11 cellular contexts compared by ENCODE assay signal in genomic region chr6:11222385-11223277, GRCh38. TPM values are rescaled to one million over a fixed set of nuclear protein-coding genes. Genes with fewer than 3 reads are reported as not detected.
DNase-seq lines count a peak whose midpoint lies in the region; ATAC-seq and TF ChIP-seq lines count a peak whose summit lies in the region.
"Had no signal": no experiment of that assay in that cellular context is flagged by ENCODE, and none has a peak within 500 bp of the region (broad histone marks: within the 10 kb centered on the region; RNA-seq: fewer than 3 reads in every experiment).

No MANE protein-coding gene starts in this region.

- H3K27ac ChIP-seq in spleen = peak overlapping the region in 5 of 8 donors; percentile 5 to 90 (median 81)
- no peak overlapping the region for H3K27ac ChIP-seq in caudate nucleus (ENCODE audit: low read depth, low read length)
- H3K27ac ChIP-seq: KMS-11 had no signal

- TF ChIP-seq CTCF in epithelial cell of esophagus (IDR thresholded peaks at IDR 0.05; ENCODE audit: insufficient read depth, low read depth, low read length, missing control alignments) = no peak
- TF ChIP-seq CTCF in spleen (IDR thresholded peaks at IDR 0.05 in 8 of 11, conservative IDR thresholded peaks at IDR 0.05 in 3 of 11) = no peak
- no peak for TF ChIP-seq CTCF in GM13977 (IDR thresholded peaks at IDR 0.05; ENCODE audit: extremely low read depth, insufficient read depth, missing control alignments)

- H3K27ac Mint-ChIP-seq in T-cell = peak overlapping the region; percentile 13 to 55

- peaks cover 42 to 100% (median 73%) of the 10 kb centered on the region in 6 donors for H3K4me1 ChIP-seq in spleen

- no peak for DNase-seq in T-cell
- peak; percentile 57 for DNase-seq in epithelial cell of esophagus (ENCODE audit: low read depth)
- DNase-seq in spleen = no peak
- DNase-seq in DMS53 (lab: John Stamatoyannopoulos, UW) = no peak
- no peak for DNase-seq in GM03348 (ENCODE audit: low spot score)
- DNase-seq in caudate nucleus (lab: John Stamatoyannopoulos, UW) = no peak
- no peak for DNase-seq in GM13977 (ENCODE audit: low spot score)
- DNase-seq: mesendoderm, NCI-H510A treated with DMSO at 0.1 percent for 48 hours had no signal

- peaks cover 46% of the 10 kb centered on the region for H3K36me3 Mint-ChIP-seq in T-cell

- peaks cover 0 to 56% (median 0%) of the 10 kb centered on the region in 6 donors for H3K36me3 ChIP-seq in spleen

- WGBS in spleen, 5 donors = 63 to 78% (median 74%) methylated on average over 5 of the region's 5 CpGs

- no peaks in the 10 kb centered on the region for H3K27me3 Mint-ChIP-seq in T-cell

- peaks cover 51 to 87% (median 52%) of the 10 kb centered on the region in 3 donors for H3K4me1 Mint-ChIP-seq in T-cell

- H3K27me3 ChIP-seq in spleen (replicated peaks in 1 of 7) = no peaks in the 10 kb centered on the region

- ATAC-seq in GM18868 (IDR thresholded peaks at IDR 0.05; ENCODE audit: unreplicated experiment) (peak; percentile 39), T-cell (replicated peaks in 1 of 4) (peak in 1 of 4 experiments; percentile 43)

- H3K4me3 ChIP-seq in epithelial cell of esophagus (ENCODE audit: low read length) (no peak overlapping the region), spleen (no peak overlapping the region)

- H3K9me3 Mint-ChIP-seq in T-cell = no peaks in the 10 kb centered on the region

- H3K4me3 Mint-ChIP-seq in T-cell = no peak overlapping the region

- TF ChIP-seq POLR2A in spleen (IDR thresholded peaks at IDR 0.05) = no peak

- intact Hi-C loops in spleen (cut with DNase I; ENCODE audit: low total_unique reads) = no loop called here

- in situ Hi-C loops in GM13977 (cut with MboI; ENCODE audit: low pct_unique_long_range_greater_than_20kb, low sequenced_read_pairs, unreplicated experiment) = no loop called here

- H3K9me3 ChIP-seq in spleen = no peaks in the 10 kb centered on the region

- POLR2A ChIA-PET in T-cell (lab: Charles Lee) = interaction anchor here (0.6 to 2.3 kb wide), 5 partner anchors 10 to 159 kb away, joined by 3 to 11 read pairs (median 4); partner anchors contain the start of gene NEDD9 (in 2 of the 2)

- CTCF ChIA-PET in T-cell (lab: Charles Lee) = interaction anchor here (0.5 to 2.3 kb wide), 5 partner anchors 10 to 417 kb away, joined by 3 to 11 read pairs (median 3); partner anchors contain the start of gene NEDD9 (in 1 of the 2)

RNA-seq across cellular contexts. Expression of gene NEDD9, which starts 9.8 kb away (rescaled TPM):
- total RNA-seq in T-cell = 10 to 100 TPM; 30.8 to 55.3 (median 33.7) TPM
- total RNA-seq in spleen = 100 to 1,000 TPM in 6 of 7 donors, 10 to 100 TPM in 1; 94.1 to 208 (median 124) TPM
- polyA plus RNA-seq in spleen = 10 to 100 TPM; 16.1 to 21.3 (median 18.2) TPM
